In the genomic region with DNA sequence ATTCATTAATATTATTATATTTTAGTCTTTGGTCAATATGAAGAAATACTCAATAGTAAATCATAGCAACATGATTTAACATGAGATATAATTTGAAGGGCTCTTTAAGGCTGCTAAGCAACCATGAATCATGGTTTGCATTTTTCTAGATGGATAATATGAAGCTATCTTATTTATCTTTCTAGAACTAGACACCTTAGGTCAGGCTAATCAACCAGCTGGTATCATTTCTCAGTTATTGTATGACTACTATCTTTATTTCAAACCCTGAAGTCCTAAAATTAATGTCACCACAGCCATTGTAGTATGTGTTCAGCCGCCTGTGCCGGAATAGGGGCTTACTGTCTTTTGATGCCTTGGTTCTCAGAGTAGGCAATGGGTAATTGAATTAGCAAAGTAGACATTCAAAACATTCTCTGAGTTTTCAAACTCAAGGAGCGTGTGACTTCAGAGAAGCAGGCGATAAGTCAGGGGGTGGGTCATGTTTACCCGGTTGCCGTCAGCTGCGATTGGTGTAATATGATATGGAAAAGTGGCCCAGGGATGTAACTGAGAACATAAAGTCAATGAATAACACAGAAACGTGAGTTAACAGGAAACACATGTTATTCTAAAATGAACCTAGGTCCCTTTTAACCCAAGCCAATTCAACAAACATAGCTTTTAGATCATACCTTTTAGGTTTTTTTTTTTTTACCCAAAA, we compare ENCODE assay signal across 10 cellular contexts.
A peak's percentile ranks its signal among the peaks of the same experiment; 100 is the strongest.
DNase-seq lines count a peak whose midpoint lies in the region; ATAC-seq and TF ChIP-seq lines count a peak whose summit lies in the region.
"Had no signal": no experiment of that assay in that cellular context is flagged by ENCODE, and none has a peak within 500 bp of the region (broad histone marks: within the 10 kb centered on the region; RNA-seq: fewer than 3 reads in every experiment).

No MANE protein-coding gene starts in this region.

- dilution Hi-C loops in mammary epithelial cell (cut with HindIII; ENCODE audit: low sequenced_read_pairs): no loop called here

- H3K36me3 ChIP-seq in mammary epithelial cell (ENCODE audit: insufficient read depth, low read length): no peaks in the 10 kb centered on the region
- no peaks in the 10 kb centered on the region for H3K36me3 ChIP-seq in right atrium auricular region
- H3K36me3 ChIP-seq in tibial artery: no peaks in the 10 kb centered on the region

- H3K4me2 ChIP-seq in mammary epithelial cell (ENCODE audit: insufficient read depth, low read depth, low read length): no peak overlapping the region

- intact Hi-C loops in MCF 10A (cut with micrococcal nuclease): no loop called here
- intact Hi-C loops in mammary epithelial cell (cut with micrococcal nuclease): no loop called here
- intact Hi-C loops in tibial artery (cut with DNase I; ENCODE audit: low total_unique reads): loop anchor here (10.0 kb wide), 1 partner anchor 47 kb away; no protein-coding TSS in a partner anchor

- H3K4me1 Mint-ChIP-seq in MCF 10A (ENCODE audit: insufficient read depth, unreplicated experiment): no peaks in the 10 kb centered on the region
- no peaks in the 10 kb centered on the region for H3K4me1 Mint-ChIP-seq in effector memory CD8-positive, alpha-beta T cell (ENCODE audit: low read depth in 2 of 2)

- no peaks in the 10 kb centered on the region for H4K20me1 ChIP-seq in mammary epithelial cell (ENCODE audit: insufficient read depth, low read length)

- WGBS in mammary epithelial cell (ENCODE audit: low coverage, missing lambda C conversion rate): 78% methylated on average over 8 of the region's 8 CpGs

- no peaks in the 10 kb centered on the region for H3K36me3 Mint-ChIP-seq in MCF 10A (ENCODE audit: insufficient read depth, unreplicated experiment)
- peaks cover 2% of the 10 kb centered on the region for H3K36me3 Mint-ChIP-seq in effector memory CD8-positive, alpha-beta T cell (ENCODE audit: insufficient read depth)

- in situ Hi-C loops in mammary epithelial cell (cut with MboI; ENCODE audit: low sequenced_read_pairs in 2 of 2): no loop called here

- no peaks in the 10 kb centered on the region for H3K79me2 ChIP-seq in mammary epithelial cell (ENCODE audit: insufficient read depth, low read length)

- H3K9me3 ChIP-seq in mammary epithelial cell (replicated peaks; ENCODE audit: insufficient read depth, low read length): no peaks in the 10 kb centered on the region
- no peaks in the 10 kb centered on the region for H3K9me3 ChIP-seq in right atrium auricular region
- no peaks in the 10 kb centered on the region for H3K9me3 ChIP-seq in tibial artery

- no peak for ATAC-seq in HG02970 (IDR thresholded peaks at IDR 0.05; ENCODE audit: low FRiP score, unreplicated experiment)
- no peak for ATAC-seq in effector memory CD8-positive, alpha-beta T cell (replicated peaks)

- no peak overlapping the region for H3K27ac Mint-ChIP-seq in MCF 10A (ENCODE audit: low read depth, unreplicated experiment)
- H3K27ac Mint-ChIP-seq in effector memory CD8-positive, alpha-beta T cell: no peak overlapping the region

- BruUV-seq in MCF 10A (replicated peaks; lab: Mats Ljungman, UMichigan) (no TSS peak), mammary epithelial cell (replicated peaks; lab: Mats Ljungman, UMichigan) (no TSS peak)

- H3K9me3 Mint-ChIP-seq in MCF 10A (ENCODE audit: unreplicated experiment): no peaks in the 10 kb centered on the region
- H3K9me3 Mint-ChIP-seq in effector memory CD8-positive, alpha-beta T cell: no peaks in the 10 kb centered on the region

- no peak overlapping the region for H3K27ac ChIP-seq in mammary epithelial cell (ENCODE audit: insufficient read depth, low read depth, low read length)
- peak overlapping the region; percentile 74 to 76 for H3K27ac ChIP-seq in right atrium auricular region
- H3K27ac ChIP-seq in tibial artery: peak overlapping the region; percentile 22 to 71

- CTCF ChIA-PET in MCF 10A (lab: Yijun Ruan, JAX) (interaction anchor here (0.7 kb wide), 1 partner anchor 12 kb away, joined by 3 read pairs; no protein-coding TSS in a partner anchor), mammary epithelial cell (lab: Charles Lee; ENCODE audit: low non-redundant PET) (no interaction called here)

- DNase-seq in MCF 10A (ENCODE audit: unreplicated experiment) (peak; percentile 34), mammary epithelial cell (no peak), OCI-M1 (lab: John Stamatoyannopoulos, UW) (peak; percentile 2), right atrium auricular region (ENCODE audit: low spot score) (no peak), tibial artery (no peak), C1 segment of cervical spinal cord (lab: John Stamatoyannopoulos, UW) (no peak)
- DNase-seq in effector memory CD8-positive, alpha-beta T cell: no peak
- DNase-seq: activated CD4-positive, alpha-beta T cell treated with anti-CD3 and anti-CD28 coated beads for 48 hours; activated naive CD4-positive, alpha-beta T cell treated with anti-CD3 and anti-CD28 coated beads, Interleukin-2, amount 50 U/mL, for 16 hours had no signal

- H3K4me1 ChIP-seq in mammary epithelial cell (ENCODE audit: insufficient read depth, low read length) (no peaks in the 10 kb centered on the region), right atrium auricular region (peaks cover 0 to 96% of the 10 kb centered on the region in 2 donors), tibial artery (peaks cover 6 to 88% (median 55%) of the 10 kb centered on the region in 4 donors)

- no peak overlapping the region for H3K4me3 Mint-ChIP-seq in MCF 10A (ENCODE audit: unreplicated experiment)
- H3K4me3 Mint-ChIP-seq in effector memory CD8-positive, alpha-beta T cell: no peak overlapping the region

- H3K27me3 ChIP-seq in mammary epithelial cell (ENCODE audit: insufficient read depth, low read length) (peaks cover 2% of the 10 kb centered on the region), right atrium auricular region (no peaks in the 10 kb centered on the region), tibial artery (no peaks in the 10 kb centered on the region)

- peaks cover 92% of the 10 kb centered on the region for H3K27me3 Mint-ChIP-seq in MCF 10A (ENCODE audit: insufficient read depth, unreplicated experiment)
- peaks cover 29 to 56% of the 10 kb centered on the region in 2 donors for H3K27me3 Mint-ChIP-seq in effector memory CD8-positive, alpha-beta T cell

- no peak overlapping the region for H2AFZ ChIP-seq in mammary epithelial cell (ENCODE audit: low read depth, low read length)

- no peak overlapping the region for H3K9ac ChIP-seq in mammary epithelial cell (ENCODE audit: insufficient read depth, low read length)

- no peak for TF ChIP-seq CTCF in MCF 10A (IDR thresholded peaks at IDR 0.05; ENCODE audit: unreplicated experiment)
- TF ChIP-seq CTCF in mammary epithelial cell (conservative IDR thresholded peaks at IDR 0.05 in 1 of 2, IDR thresholded peaks at IDR 0.05 in 1 of 2; ENCODE audit: extremely low read depth in 1 of 2, insufficient read depth in 1 of 2, low read depth in 1 of 2, low read length in 2 of 2): no peak
- TF ChIP-seq CTCF in right atrium auricular region (IDR thresholded peaks at IDR 0.05): no peak
- no peak for TF ChIP-seq CTCF in tibial artery (IDR thresholded peaks at IDR 0.05)

- no peak overlapping the region for H3K4me3 ChIP-seq in mammary epithelial cell (replicated peaks in 1 of 3; ENCODE audit: insufficient read depth in 1 of 3, low read depth in 2 of 3, low read length in 3 of 3)
- no peak overlapping the region for H3K4me3 ChIP-seq in right atrium auricular region
- H3K4me3 ChIP-seq in tibial artery: no peak overlapping the region

- POLR2A ChIA-PET in MCF 10A (lab: Yijun Ruan, JAX): interaction anchor here (0.6 kb wide), 1 partner anchor 1382 kb away, joined by 3 read pairs; no protein-coding TSS in a partner anchor

Comparison
In these comparisons a context has a peak if more than half of its experiments do, and no peak if none do; other contexts are left out.
1. DNase-seq: peak in MCF 10A (single experiment) and OCI-M1 (single experiment); none in mammary epithelial cell (single experiment), right atrium auricular region (single experiment), tibial artery (0 of 2), C1 segment of cervical spinal cord (0 of 14) and effector memory CD8-positive, alpha-beta T cell (0 of 3).